Comparison of ENCODE assay signal across 1 cellular context in the genomic region with DNA sequence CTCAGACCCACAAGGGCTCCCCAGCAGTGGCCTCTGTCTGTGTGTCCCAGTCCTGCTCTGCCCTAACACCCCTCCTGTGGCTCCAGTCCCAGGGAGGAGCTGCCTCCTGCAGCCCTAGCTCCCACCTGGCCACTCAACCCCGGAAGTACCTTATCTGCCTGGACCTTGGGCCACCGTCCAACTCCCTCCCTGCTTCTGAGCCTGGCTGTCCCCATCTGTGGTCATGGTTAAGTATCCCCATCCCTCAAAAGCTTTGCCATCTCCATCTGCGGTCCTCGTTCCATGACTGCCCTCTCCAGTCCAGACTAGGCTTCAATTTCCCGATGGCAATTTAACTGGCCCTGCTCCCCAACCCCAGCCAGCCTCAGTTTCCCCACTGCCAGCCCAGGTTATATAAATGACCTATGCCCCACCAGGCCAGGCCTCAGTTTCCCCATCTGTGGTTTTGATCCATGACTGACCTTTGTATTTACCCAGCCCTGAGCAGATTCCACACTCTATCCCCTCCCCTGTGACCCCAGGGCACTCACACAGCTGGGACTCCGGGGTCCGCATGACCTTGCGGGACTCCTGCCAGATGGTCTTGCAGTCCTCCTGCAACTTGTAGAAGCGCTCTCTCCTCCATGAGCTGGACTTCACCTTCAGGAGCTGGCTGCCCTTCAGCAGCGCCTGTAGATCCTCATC.
TF ChIP-seq lines count a peak whose summit lies in the region.

No MANE protein-coding gene starts in this region.

TF ChIP-seq in K562, 482 proteins besides CTCF, POLR2A, EP300 and RAD21 (continued from another document and continues in another):
- TF ChIP-seq ZBTB40 (IDR thresholded peaks at IDR 0.05) = peak; percentile 54
- no peak for TF ChIP-seq ZBTB40 (CRISPR knock-in tag; IDR thresholded peaks at IDR 0.05)
- TF ChIP-seq KDM2B (CRISPR knock-in tag; IDR thresholded peaks at IDR 0.05) = no peak
- no peak for TF ChIP-seq NCOA4 (IDR thresholded peaks at IDR 0.05; ENCODE audit: partially characterized antibody)
- no peak for TF ChIP-seq PHB2 (IDR thresholded peaks at IDR 0.05; ENCODE audit: low read depth)
- TF ChIP-seq CBX8 (IDR thresholded peaks at IDR 0.05; ENCODE audit: borderline replicate concordance, extremely low read depth, low read depth, low read length, poor library complexity, severe bottlenecking) = no peak
- TF ChIP-seq ZNF586 (CRISPR knock-in tag; conservative IDR thresholded peaks at IDR 0.05) = no peak
- no peak for TF ChIP-seq EGR1 (conservative IDR thresholded peaks at IDR 0.05)
- TF ChIP-seq HDGF (IDR thresholded peaks at IDR 0.05) = no peak; the same call in 1 of the 2 replicates
- TF ChIP-seq ZNF511 (CRISPR knock-in tag; IDR thresholded peaks at IDR 0.05) = 0 out of 2 replicates have a peak, but pooled peaks have one; percentile 62
- no peak for TF ChIP-seq CBX5 (IDR thresholded peaks at IDR 0.05; ENCODE audit: borderline replicate concordance, low read depth)
- TF ChIP-seq U2AF1 (optimal IDR thresholded peaks at IDR 0.05; ENCODE audit: low read depth, low read length) = no peak
- no peak for TF ChIP-seq TCF7L2 (IDR thresholded peaks at IDR 0.05; ENCODE audit: low read depth, low read length)
- no peak for TF ChIP-seq XRCC4 (IDR thresholded peaks at IDR 0.05; ENCODE audit: extremely low read depth, insufficient read depth, insufficient read length)
- TF ChIP-seq FOXA3 (CRISPR knock-in tag; conservative IDR thresholded peaks at IDR 0.05 in 1 of 2, IDR thresholded peaks at IDR 0.05 in 1 of 2) = 0 out of 4 replicates have a peak, but pooled peaks of 1 of the 2 experiments have one; percentile 31
- no peak for TF ChIP-seq ZNF217 (CRISPR knock-in tag; IDR thresholded peaks at IDR 0.05)
- no peak for TF ChIP-seq MAFF (IDR thresholded peaks at IDR 0.05; ENCODE audit: low read length)
- no peak for TF ChIP-seq MAFG (tag; conservative IDR thresholded peaks at IDR 0.05)
- TF ChIP-seq CREB1 (IDR thresholded peaks at IDR 0.05) = no peak
- TF ChIP-seq CREB1 (CRISPR knock-in tag; IDR thresholded peaks at IDR 0.05) = no peak
- TF ChIP-seq NCOA2 (IDR thresholded peaks at IDR 0.05; ENCODE audit: partially characterized antibody in 2 of 2) = no peak
- peak in 1 of 2 experiments; percentile 87; a peak in 2 of 4 replicates for TF ChIP-seq SRF (CRISPR knock-in tag; IDR thresholded peaks at IDR 0.05)
- no peak for TF ChIP-seq PHB (CRISPR knock-in tag; IDR thresholded peaks at IDR 0.05)
- no peak for TF ChIP-seq FOXA1 (IDR thresholded peaks at IDR 0.05; ENCODE audit: borderline replicate concordance)
- no peak for TF ChIP-seq ZNF696 (CRISPR knock-in tag; conservative IDR thresholded peaks at IDR 0.05)
- no peak for TF ChIP-seq SETDB1 (IDR thresholded peaks at IDR 0.05; ENCODE audit: low read length)
- no peak for TF ChIP-seq JUN (IDR thresholded peaks at IDR 0.05; ENCODE audit: borderline replicate concordance, low read depth, low read length)
- TF ChIP-seq JUN (CRISPR knock-in tag; IDR thresholded peaks at IDR 0.05; ENCODE audit: borderline replicate concordance) = no peak
- TF ChIP-seq, protein P1, sequence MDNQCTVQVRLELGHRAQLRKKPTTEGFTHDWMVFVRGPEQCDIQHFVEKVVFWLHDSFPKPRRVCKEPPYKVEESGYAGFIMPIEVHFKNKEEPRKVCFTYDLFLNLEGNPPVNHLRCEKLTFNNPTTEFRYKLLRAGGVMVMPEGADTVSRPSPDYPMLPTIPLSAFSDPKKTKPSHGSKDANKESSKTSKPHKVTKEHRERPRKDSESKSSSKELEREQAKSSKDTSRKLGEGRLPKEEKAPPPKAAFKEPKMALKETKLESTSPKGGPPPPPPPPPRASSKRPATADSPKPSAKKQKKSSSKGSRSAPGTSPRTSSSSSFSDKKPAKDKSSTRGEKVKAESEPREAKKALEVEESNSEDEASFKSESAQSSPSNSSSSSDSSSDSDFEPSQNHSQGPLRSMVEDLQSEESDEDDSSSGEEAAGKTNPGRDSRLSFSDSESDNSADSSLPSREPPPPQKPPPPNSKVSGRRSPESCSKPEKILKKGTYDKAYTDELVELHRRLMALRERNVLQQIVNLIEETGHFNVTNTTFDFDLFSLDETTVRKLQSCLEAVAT (IDR thresholded peaks at IDR 0.05) = no peak
- peak; percentile 54; the same call in 1 of the 2 replicates for TF ChIP-seq SP1 (CRISPR knock-in tag; IDR thresholded peaks at IDR 0.05)
- TF ChIP-seq GABPB2 (CRISPR knock-in tag; conservative IDR thresholded peaks at IDR 0.05) = no peak
- no peak for TF ChIP-seq RFX7 (CRISPR knock-in tag; IDR thresholded peaks at IDR 0.05)
- no peak for TF ChIP-seq RBM15 (IDR thresholded peaks at IDR 0.05; ENCODE audit: insufficient read depth, low read length)
- TF ChIP-seq MGA (IDR thresholded peaks at IDR 0.05) = no peak
- TF ChIP-seq DDX20 (tag; IDR thresholded peaks at IDR 0.05; ENCODE audit: low read depth) = no peak
